ENCODE assay signal across 10 cellular contexts in genomic region chr12:18383203-18383602, GRCh38.
DNase-seq lines count a peak whose midpoint lies in the region; ATAC-seq and TF ChIP-seq lines count a peak whose summit lies in the region.
"Had no signal": no experiment of that assay in that cellular context is flagged by ENCODE, and none has a peak within 500 bp of the region (broad histone marks: within the 10 kb centered on the region; RNA-seq: fewer than 3 reads in every experiment).

No MANE protein-coding gene starts in this region.

- H3K36me3 ChIP-seq in adipocyte (ENCODE audit: control insufficient read depth, insufficient read depth, low read length, severe bottlenecking) (no peaks in the 10 kb centered on the region), left ventricle myocardium inferior (no peaks in the 10 kb centered on the region), tibial artery (no peaks in the 10 kb centered on the region)

- no peaks in the 10 kb centered on the region for H3K36me3 Mint-ChIP-seq in CD14-positive monocyte

- H3K4me1 Mint-ChIP-seq in CD14-positive monocyte: no peaks in the 10 kb centered on the region

- H3K27ac ChIP-seq in left ventricle myocardium inferior (replicated peaks) (peak overlapping the region; percentile 16), tibial artery (no peak overlapping the region)
- H3K27ac ChIP-seq: KMS-11 had no signal

- peaks cover 18% of the 10 kb centered on the region for H3K4me1 ChIP-seq in adipocyte (ENCODE audit: control insufficient read depth, insufficient read depth, low read length)
- H3K4me1 ChIP-seq in left ventricle myocardium inferior: peaks cover 12% of the 10 kb centered on the region
- peaks cover 0 to 16% (median 6%) of the 10 kb centered on the region in 4 donors for H3K4me1 ChIP-seq in tibial artery

- intact Hi-C loops in left ventricle myocardium inferior (cut with micrococcal nuclease) (no loop called here), CD14-positive monocyte (cut with micrococcal nuclease) (no loop called here), tibial artery (cut with DNase I; ENCODE audit: low total_unique reads) (no loop called here)

- no peak overlapping the region for H3K27ac Mint-ChIP-seq in CD14-positive monocyte

- H3K4me3 ChIP-seq in adipocyte (ENCODE audit: low read length) (peak overlapping the region; percentile 43), left ventricle myocardium inferior (peak overlapping the region; percentile 31), tibial artery (no peak overlapping the region)

- H3K27me3 ChIP-seq in adipocyte (replicated peaks; ENCODE audit: control insufficient read depth, insufficient read depth, low read length) (no peaks in the 10 kb centered on the region), left ventricle myocardium inferior (ENCODE audit: low read depth) (no peaks in the 10 kb centered on the region), tibial artery (no peaks in the 10 kb centered on the region)

- no peaks in the 10 kb centered on the region for H3K27me3 Mint-ChIP-seq in CD14-positive monocyte (ENCODE audit: low read depth in 3 of 3)

- peaks cover 0 to 12% (median 1%) of the 10 kb centered on the region in 7 donors for H3K9me3 Mint-ChIP-seq in CD14-positive monocyte

- H3K9ac ChIP-seq in adipocyte (ENCODE audit: low read length): no peak overlapping the region
- H3K9ac ChIP-seq: KMS-11 had no signal

- no peaks in the 10 kb centered on the region for H3K9me3 ChIP-seq in adipocyte (ENCODE audit: control insufficient read depth, low read length)
- no peaks in the 10 kb centered on the region for H3K9me3 ChIP-seq in left ventricle myocardium inferior (replicated peaks)
- H3K9me3 ChIP-seq in tibial artery: no peaks in the 10 kb centered on the region

- TF ChIP-seq CTCF in left ventricle myocardium inferior (IDR thresholded peaks at IDR 0.05; ENCODE audit: borderline replicate concordance) (no peak), CD14-positive monocyte (IDR thresholded peaks at IDR 0.05) (no peak), tibial artery (IDR thresholded peaks at IDR 0.05) (no peak)

- in situ Hi-C loops in KBM-7 (cut with MboI; ENCODE audit: low pct_unique_long_range_greater_than_20kb, low sequenced_read_pairs): no loop called here

- DNase-seq in HPDE6-E6E7 (ENCODE audit: extremely low spot score) (peak; percentile 17), adipocyte (ENCODE audit: low read depth) (peak; percentile 95), left ventricle myocardium inferior (no peak), smooth muscle cell of the brain vasculature (ENCODE audit: low read depth, low spot score) (peak; percentile 20), CD14-positive monocyte (ENCODE audit: low spot score) (no peak), KBM-7 (no peak), tibial artery (no peak)
- DNase-seq: small intestine had no signal

- no peak for ATAC-seq in GM21786 (IDR thresholded peaks at IDR 0.05; ENCODE audit: unreplicated experiment)

- no peak overlapping the region for H3K4me3 Mint-ChIP-seq in CD14-positive monocyte

Comparison
In these comparisons a context has a peak if more than half of its experiments do, and no peak if none do; other contexts are left out.
1. DNase-seq: peak in HPDE6-E6E7 (single experiment), adipocyte (single experiment) and smooth muscle cell of the brain vasculature (single experiment); none in left ventricle myocardium inferior (single experiment), CD14-positive monocyte (single experiment), KBM-7 (single experiment) and tibial artery (0 of 2).
2. H3K4me3 ChIP-seq: peak in adipocyte (single experiment) and left ventricle myocardium inferior (single experiment); none in tibial artery (0 of 2).